11 cellular contexts compared by ENCODE assay signal in the genomic region with DNA sequence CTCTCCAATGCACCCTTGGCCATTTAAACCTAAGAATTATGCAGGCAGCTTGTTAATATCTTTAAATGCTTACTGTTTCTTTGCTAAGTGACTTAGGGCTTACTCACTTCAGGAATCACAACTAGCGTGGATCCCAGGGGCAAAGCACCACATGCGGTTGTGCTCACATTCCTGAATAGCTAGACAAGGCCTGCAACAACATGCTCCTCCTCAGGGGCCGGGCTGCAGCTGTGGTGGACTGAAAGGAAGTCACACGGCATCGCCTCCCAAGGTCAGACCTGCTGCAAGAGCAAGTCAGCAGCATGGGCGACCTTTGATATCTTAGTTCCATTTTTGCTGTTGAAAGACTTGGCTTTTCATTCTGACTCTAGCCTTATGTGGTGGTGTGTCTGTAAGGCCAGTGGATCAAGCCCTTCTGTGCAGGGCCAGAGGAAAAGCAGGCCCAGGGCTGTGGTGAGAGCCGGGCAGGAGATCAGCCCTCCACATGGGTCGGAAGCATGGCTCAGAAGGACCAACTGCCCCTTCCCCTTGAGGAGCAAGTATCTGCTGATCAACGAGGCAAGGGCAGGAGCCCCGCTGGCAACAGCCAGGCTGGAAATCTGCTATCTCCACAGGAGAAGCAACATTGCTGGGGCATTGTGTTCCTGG.
A peak's percentile ranks its signal among the peaks of the same experiment; 100 is the strongest.
DNase-seq lines count a peak whose midpoint lies in the region; ATAC-seq, FAIRE-seq and TF ChIP-seq lines count a peak whose summit lies in the region.
"Had no signal": no experiment of that assay in that cellular context is flagged by ENCODE, and none has a peak within 500 bp of the region (broad histone marks: within the 10 kb centered on the region; RNA-seq: fewer than 3 reads in every experiment).

No MANE protein-coding gene starts in this region.

- H3K4me1 ChIP-seq in Loucy (ENCODE audit: insufficient read depth, low read length, poor library complexity, severe bottlenecking) = no peaks in the 10 kb centered on the region

- no peak for FAIRE-seq in frontal cortex (lab: Jason Lieb, UNC)
- no peak for FAIRE-seq in GM19239 (lab: Jason Lieb, UNC)

- no peak for ATAC-seq in HG03457 (IDR thresholded peaks at IDR 0.05; ENCODE audit: unreplicated experiment)

- H4K20me1 ChIP-seq in Loucy (ENCODE audit: insufficient read depth, low read length, poor library complexity, severe bottlenecking) = no peaks in the 10 kb centered on the region

- H3K9me2 ChIP-seq in Loucy (replicated peaks; ENCODE audit: low read depth, low read length) = no peaks in the 10 kb centered on the region

- no peaks in the 10 kb centered on the region for H3K27me3 ChIP-seq in Loucy (ENCODE audit: insufficient read depth, low read length, poor library complexity, severe bottlenecking)

- no peaks in the 10 kb centered on the region for H3F3A ChIP-seq in Loucy (ENCODE audit: low read depth)

- no peak overlapping the region for H3K4me3 ChIP-seq in Loucy (ENCODE audit: low read length, poor library complexity, severe bottlenecking)

- no peak overlapping the region for H3K4me2 ChIP-seq in Loucy (ENCODE audit: low read depth, low read length, poor library complexity, severe bottlenecking)

- H3K9ac ChIP-seq in Loucy (ENCODE audit: low read depth, low read length, poor library complexity, severe bottlenecking) = no peak overlapping the region

- TF ChIP-seq CTCF in Loucy (conservative IDR thresholded peaks at IDR 0.05; ENCODE audit: low read length) = no peak

- no peaks in the 10 kb centered on the region for H3K36me3 ChIP-seq in Loucy (ENCODE audit: insufficient read depth, low read length)

- peak; percentile 85 for DNase-seq in GM04503 (ENCODE audit: low read depth)
- DNase-seq in epidermal melanocyte (ENCODE audit: insufficient read length, low spot score) = peak; percentile 29
- DNase-seq in mucosa of gallbladder (ENCODE audit: low spot score) = peak; percentile 37
- no peak for DNase-seq in activated CD4-positive, alpha-beta T cell treated with anti-CD3 and anti-CD28 coated beads for 48 hours
- no peak for DNase-seq in frontal cortex (ENCODE audit: low spot score in 2 of 2)
- no peak for DNase-seq in GM19239 (ENCODE audit: insufficient read length, low spot score)
- DNase-seq: activated CD4-positive, alpha-beta T cell treated with anti-CD3 and anti-CD28 coated beads, Interleukin-2, amount 10 ng/mL, durations not matched to agents 24 days and 14 days; NCI-H2081; stimulated activated naive CD4-positive, alpha-beta T cell had no signal

- 0 out of 2 replicates have a peak overlapping the region, but pooled peaks have one; percentile 43 for H2AFZ ChIP-seq in Loucy (ENCODE audit: low read length)

- H3K79me2 ChIP-seq in Loucy (ENCODE audit: insufficient read depth, low read length) = no peaks in the 10 kb centered on the region

- H3K9me3 ChIP-seq in Loucy (ENCODE audit: insufficient read depth, low read depth, low read length) = no peaks in the 10 kb centered on the region

Comparison
In these comparisons a context has a peak if more than half of its experiments do, and no peak if none do; other contexts are left out.
1. DNase-seq: peak in GM04503 (single experiment), epidermal melanocyte (single experiment) and mucosa of gallbladder (single experiment); none in activated CD4-positive, alpha-beta T cell treated with anti-CD3 and anti-CD28 coated beads for 48 hours (single experiment), frontal cortex (0 of 2) and GM19239 (single experiment).